ENCODE assay signal across 21 cellular contexts in the genomic region with DNA sequence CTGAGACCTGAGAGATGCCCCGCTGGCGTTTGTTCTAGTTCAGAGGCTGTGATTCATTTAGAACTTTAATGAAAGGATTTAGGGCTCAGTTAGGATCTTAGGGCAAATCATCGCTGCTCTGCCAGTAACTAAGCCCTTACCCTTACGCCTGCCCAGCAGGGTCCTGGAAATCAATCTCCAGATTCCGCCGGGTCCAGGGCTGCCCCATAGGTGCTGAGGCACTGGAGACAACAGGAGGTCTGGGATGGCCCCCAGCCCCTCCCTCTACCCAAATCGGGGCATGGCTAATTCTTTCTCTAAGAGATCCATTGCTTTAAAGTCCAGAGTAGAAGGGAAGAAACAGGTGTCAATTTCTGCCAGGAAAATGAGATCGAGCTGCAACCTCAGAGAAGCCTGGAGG.
DNase-seq lines count a peak whose midpoint lies in the region; ATAC-seq and TF ChIP-seq lines count a peak whose summit lies in the region.
"Had no signal": no experiment of that assay in that cellular context is flagged by ENCODE, and none has a peak within 500 bp of the region (broad histone marks: within the 10 kb centered on the region; RNA-seq: fewer than 3 reads in every experiment).

No MANE protein-coding gene starts in this region.

- H3K4me3 ChIP-seq in RWPE2 (ENCODE audit: severe bottlenecking) (no peak overlapping the region), esophagus (ENCODE audit: low read depth in 1 of 2, low read length in 2 of 2) (no peak overlapping the region), vagina (no peak overlapping the region)
- H3K4me3 ChIP-seq: heart left ventricle had no signal

- no peaks in the 10 kb centered on the region for H3K9me3 ChIP-seq in RWPE2 (ENCODE audit: severe bottlenecking)
- no peaks in the 10 kb centered on the region for H3K9me3 ChIP-seq in esophagus (ENCODE audit: control insufficient read depth in 2 of 2, insufficient read depth in 1 of 2, low read depth in 1 of 2, low read length in 1 of 2)
- H3K9me3 ChIP-seq in vagina: no peaks in the 10 kb centered on the region
- H3K9me3 ChIP-seq: heart left ventricle had no signal

- 54 to 63% methylated on average over 8 of the region's 8 CpGs for WGBS in esophagus, 2 donors

- H3K27ac Mint-ChIP-seq in neural crest cell (ENCODE audit: unreplicated experiment) (peak overlapping the region; percentile 38), osteocyte (ENCODE audit: unreplicated experiment) (no peak overlapping the region)
- H3K27ac Mint-ChIP-seq: activated CD4-positive, alpha-beta T cell treated with anti-CD3 and anti-CD28 coated beads, Interleukin-2, amount 10 ng/mL, durations not matched to agents 7 days and 5 days; T-helper 1 cell treated with Interleukin-12 subunit alpha and Interleukin-12 subunit beta and Interleukin-4 antibody, amounts not matched to agents 30 μg/mL and 1 μg/mL, for 36 hours had no signal

- H3K27ac ChIP-seq in RWPE2 (ENCODE audit: poor library complexity, severe bottlenecking) (peak overlapping the region; percentile 47), esophagus (ENCODE audit: low read depth in 2 of 2, low read length in 1 of 2) (peak overlapping the region; percentile 90 to 94), vagina (peak overlapping the region; percentile 81)
- H3K27ac ChIP-seq: KMS-11 had no signal

- ATAC-seq in RWPE2 (ENCODE audit: low read depth) (peak; percentile 17; the same call in 2 of the 3 replicates), GM18868 (IDR thresholded peaks at IDR 0.05; ENCODE audit: unreplicated experiment) (no peak)
- ATAC-seq: Right ventricle myocardium inferior had no signal

- H3K9me3 Mint-ChIP-seq in neural crest cell (no peaks in the 10 kb centered on the region), osteocyte (ENCODE audit: unreplicated experiment) (no peaks in the 10 kb centered on the region)
- H3K9me3 Mint-ChIP-seq: activated CD4-positive, alpha-beta T cell treated with anti-CD3 and anti-CD28 coated beads, Interleukin-2, amount 10 ng/mL, durations not matched to agents 7 days and 5 days; central memory CD8-positive, alpha-beta T cell; T-helper 1 cell treated with Interleukin-12 subunit alpha and Interleukin-12 subunit beta and Interleukin-4 antibody, amounts not matched to agents 30 μg/mL and 1 μg/mL, for 36 hours had no signal

- peak; percentile 18 for DNase-seq in RWPE2 (ENCODE audit: low spot score)
- DNase-seq in neural crest cell (ENCODE audit: low read depth, low spot score): no peak
- no peak for DNase-seq in vagina (ENCODE audit: extremely low spot score in 2 of 2)
- DNase-seq in KG1 (lab: John Stamatoyannopoulos, UW): no peak
- DNase-seq in osteocyte (ENCODE audit: extremely low spot score, unreplicated experiment): no peak
- DNase-seq: activated CD4-positive, alpha-beta T cell treated with anti-CD3 and anti-CD28 coated beads, Interleukin-2, amount 10 ng/mL, durations not matched to agents 7 days and 5 days; activated CD8-positive, alpha-beta memory T cell treated with anti-CD3 and anti-CD28 coated beads, Interleukin-2, amount 50 U/mL, for 4 hours; activated effector memory CD4-positive, alpha-beta T cell treated with anti-CD3 and anti-CD28 coated beads, Interleukin-2, amount 50 U/mL, for 16 hours; AML-193; COR-L47; effector memory CD4-positive, alpha-beta T cell; NCI-H1048; NCI-H2081; NCI-H510A had no signal

- H3K4me3 Mint-ChIP-seq in neural crest cell: no peak overlapping the region
- H3K4me3 Mint-ChIP-seq in osteocyte (ENCODE audit: unreplicated experiment): no peak overlapping the region
- H3K4me3 Mint-ChIP-seq: activated CD4-positive, alpha-beta T cell treated with anti-CD3 and anti-CD28 coated beads, Interleukin-2, amount 10 ng/mL, durations not matched to agents 7 days and 5 days; central memory CD8-positive, alpha-beta T cell; T-helper 1 cell treated with Interleukin-12 subunit alpha and Interleukin-12 subunit beta and Interleukin-4 antibody, amounts not matched to agents 30 μg/mL and 1 μg/mL, for 36 hours had no signal

- TF ChIP-seq CTCF in RWPE2 (IDR thresholded peaks at IDR 0.05; ENCODE audit: poor library complexity, severe bottlenecking) (no peak), neural crest cell (conservative IDR thresholded peaks at IDR 0.05) (no peak), vagina (IDR thresholded peaks at IDR 0.05) (no peak), osteocyte (IDR thresholded peaks at IDR 0.05) (no peak)

- no peaks in the 10 kb centered on the region for H3K36me3 ChIP-seq in RWPE2 (ENCODE audit: low read depth)
- no peaks in the 10 kb centered on the region for H3K36me3 ChIP-seq in esophagus (ENCODE audit: control insufficient read depth in 2 of 2, insufficient read depth in 2 of 2, low read length in 1 of 2)
- H3K36me3 ChIP-seq in vagina: no peaks in the 10 kb centered on the region
- H3K36me3 ChIP-seq: heart left ventricle had no signal

- no peaks in the 10 kb centered on the region for H3K36me3 Mint-ChIP-seq in neural crest cell (ENCODE audit: low read depth)
- H3K36me3 Mint-ChIP-seq in osteocyte (ENCODE audit: unreplicated experiment): no peaks in the 10 kb centered on the region

- no peaks in the 10 kb centered on the region for H3K27me3 Mint-ChIP-seq in neural crest cell (ENCODE audit: low read depth)
- H3K27me3 Mint-ChIP-seq in osteocyte (ENCODE audit: unreplicated experiment): no peaks in the 10 kb centered on the region

- no peak for TF ChIP-seq POLR2A in vagina (IDR thresholded peaks at IDR 0.05)

- intact Hi-C loops in vagina (cut with DNase I): no loop called here

- H3K4me1 ChIP-seq in RWPE2 (ENCODE audit: insufficient read depth, poor library complexity, severe bottlenecking) (peaks cover 18% of the 10 kb centered on the region), esophagus (ENCODE audit: control insufficient read depth in 2 of 2, insufficient read depth in 2 of 2, low read length in 1 of 2) (peaks cover 13 to 38% of the 10 kb centered on the region in 2 donors), vagina (peaks cover 31% of the 10 kb centered on the region)

- H3K27me3 ChIP-seq in RWPE2 (ENCODE audit: insufficient read depth, poor library complexity, severe bottlenecking) (no peaks in the 10 kb centered on the region), esophagus (ENCODE audit: control insufficient read depth in 1 of 2, insufficient read depth in 2 of 2, low read length in 2 of 2) (no peaks in the 10 kb centered on the region), vagina (no peaks in the 10 kb centered on the region)
- H3K27me3 ChIP-seq: heart left ventricle had no signal

- H3K4me1 Mint-ChIP-seq in neural crest cell (peaks cover 41% of the 10 kb centered on the region), osteocyte (ENCODE audit: unreplicated experiment) (peaks cover 7% of the 10 kb centered on the region)
- H3K4me1 Mint-ChIP-seq: activated CD4-positive, alpha-beta T cell treated with anti-CD3 and anti-CD28 coated beads, Interleukin-2, amount 10 ng/mL, durations not matched to agents 7 days and 5 days; central memory CD8-positive, alpha-beta T cell had no signal
